Comparison of ENCODE assay signal across 1 cellular context in genomic region chr3:29283297-29283681, GRCh38.
TF ChIP-seq lines count a peak whose summit lies in the region.

No MANE protein-coding gene starts in this region.

TF ChIP-seq in HEK293, 187 proteins besides CTCF, POLR2A, EP300 and RAD21 (continued from another document):
- no peak for TF ChIP-seq ZNF518A (tag by site-specific recombination; conservative IDR thresholded peaks at IDR 0.05; ENCODE audit: low read depth)
- no peak for TF ChIP-seq ZNF2 (tag by site-specific recombination; IDR thresholded peaks at IDR 0.05)
- TF ChIP-seq PRDM1 (tag by site-specific recombination; IDR thresholded peaks at IDR 0.05), result peak; percentile 71; the same call in 1 of the 2 replicates
